19 cellular contexts compared by ENCODE assay signal in genomic region chr1:232795497-232796068, GRCh38. TPM values are rescaled to one million over a fixed set of nuclear protein-coding genes. Genes with fewer than 3 reads are reported as not detected.
DNase-seq lines count a peak whose midpoint lies in the region; ATAC-seq, FAIRE-seq and TF ChIP-seq lines count a peak whose summit lies in the region.
"Had no signal": no experiment of that assay in that cellular context is flagged by ENCODE, and none has a peak within 500 bp of the region (broad histone marks: within the 10 kb centered on the region; RNA-seq: fewer than 3 reads in every experiment).

No MANE protein-coding gene starts in this region.

- DNase-seq in M059J (ENCODE audit: low read depth) (peak; percentile 65), K562 (ENCODE audit: extremely low read depth in 1 of 4, low spot score in 3 of 4) (no peak), osteoblast (ENCODE audit: insufficient read length, low spot score, missing footprints) (peak; percentile 21), inferior parietal cortex (ENCODE audit: extremely low spot score) (no peak)
- DNase-seq: CD4-positive, alpha-beta T cell; DMS53; H9; MM.1S; NCI-H1105; NCI-H1694; NCI-H2107; NCI-H2227 treated with DMSO at 0.1 percent for 48 hours; NCI-H524; SHP77 treated with DMSO at 0.1 percent for 48 hours had no signal

- in situ Hi-C loops in K562 (cut with MboI) = no loop called here

- H3K4me2 ChIP-seq in K562 (ENCODE audit: insufficient read depth, low read length) (no peak overlapping the region), osteoblast (ENCODE audit: insufficient read depth, low read length) (no peak overlapping the region)

- H3K27ac ChIP-seq in K562 (ENCODE audit: extremely low read depth, low read depth, low read length) = no peak overlapping the region
- H3K27ac ChIP-seq in osteoblast (ENCODE audit: low read depth, low read length) = no peak overlapping the region

- intact Hi-C loops in K562 (cut with micrococcal nuclease) = no loop called here

- H3K79me2 ChIP-seq in K562 (ENCODE audit: control insufficient read depth, insufficient read depth, low read length) = no peaks in the 10 kb centered on the region
- H3K79me2 ChIP-seq in osteoblast (ENCODE audit: insufficient read depth, low read length) = no peaks in the 10 kb centered on the region

- H3K36me3 ChIP-seq in K562 (ENCODE audit: control insufficient read depth, insufficient read depth, low read length) = no peaks in the 10 kb centered on the region
- no peaks in the 10 kb centered on the region for H3K36me3 ChIP-seq in osteoblast (ENCODE audit: insufficient read depth, low read length)

- TF ChIP-seq RAD21 in K562 (CRISPR knock-in tag; conservative IDR thresholded peaks at IDR 0.05 in 1 of 2, IDR thresholded peaks at IDR 0.05 in 1 of 2) = no peak

- H3K4me1 ChIP-seq in K562 (replicated peaks in 1 of 2; ENCODE audit: control insufficient read depth in 2 of 2, insufficient read depth in 2 of 2, low read length in 2 of 2) (no peaks in the 10 kb centered on the region), osteoblast (ENCODE audit: insufficient read depth, low read length) (no peaks in the 10 kb centered on the region)

- H3K9ac ChIP-seq in K562 (ENCODE audit: insufficient read depth in 1 of 2, low read depth in 2 of 2, low read length in 2 of 2) = no peak overlapping the region

- 2% methylated on average over 3 of the region's 3 CpGs for WGBS in K562 (ENCODE audit: insufficient coverage, low coverage, missing lambda C conversion rate)

- H3K9me3 ChIP-seq in K562 (replicated peaks; ENCODE audit: control insufficient read depth, insufficient read depth, low read depth, low read length) (no peaks in the 10 kb centered on the region), osteoblast (ENCODE audit: low read depth, low read length) (no peaks in the 10 kb centered on the region)

- TF ChIP-seq EP300 in K562 (IDR thresholded peaks at IDR 0.05; ENCODE audit: low read length) = no peak

- H2AFZ ChIP-seq in K562 (ENCODE audit: low read depth, low read length) (no peak overlapping the region), osteoblast (ENCODE audit: low read length) (no peak overlapping the region)

- CTCF ChIA-PET in K562 (lab: Yijun Ruan, JAX; ENCODE audit: low intra/inter-chr PET ratio) = no interaction called here

- POLR2A ChIA-PET in K562 (lab: Yijun Ruan, JAX) = interaction anchor here (0.5 to 0.6 kb wide), 2 partner anchors 8 kb away, joined by 3 to 4 read pairs; no protein-coding TSS in a partner anchor

- TF ChIP-seq POLR2A in K562 (conservative IDR thresholded peaks at IDR 0.05) = no peak

- no peak for TF ChIP-seq CTCF in K562 (IDR thresholded peaks at IDR 0.05 in 2 of 3, conservative IDR thresholded peaks at IDR 0.05 in 1 of 3; ENCODE audit: insufficient read depth in 2 of 3, low read depth in 1 of 3, low read length in 3 of 3)
- TF ChIP-seq CTCF in osteoblast (IDR thresholded peaks at IDR 0.05; ENCODE audit: extremely low read depth, low read depth, low read length) = no peak

- no peak overlapping the region for H3K4me3 ChIP-seq in K562
- H3K4me3 ChIP-seq in osteoblast (ENCODE audit: insufficient read depth, low read length) = no peak overlapping the region

- ATAC-seq in HG03565 (IDR thresholded peaks at IDR 0.05; ENCODE audit: unreplicated experiment) = peak; percentile 49
- ATAC-seq in K562 = no peak
- no peak for ATAC-seq in HG03571 (IDR thresholded peaks at IDR 0.05; ENCODE audit: unreplicated experiment)
- ATAC-seq in HG03095 (IDR thresholded peaks at IDR 0.05; ENCODE audit: unreplicated experiment) = no peak
- ATAC-seq in HG02970 (IDR thresholded peaks at IDR 0.05; ENCODE audit: low FRiP score, unreplicated experiment) = no peak

- H3K9me1 ChIP-seq in K562 (ENCODE audit: control insufficient read depth, insufficient read depth, low read length) = no peaks in the 10 kb centered on the region

- peak; percentile 11 for FAIRE-seq in K562 (lab: Jason Lieb, UNC)
- FAIRE-seq: RCC 7860 had no signal

- no TSS peak for BruUV-seq in K562 (replicated peaks; lab: Mats Ljungman, UMichigan)

- no peaks in the 10 kb centered on the region for H4K20me1 ChIP-seq in K562 (replicated peaks; ENCODE audit: control insufficient read depth, insufficient read depth, low read length)
- H4K20me1 ChIP-seq in osteoblast (ENCODE audit: insufficient read depth, low read length) = no peaks in the 10 kb centered on the region

- H3K27me3 ChIP-seq in K562 (ENCODE audit: control insufficient read depth in 2 of 2, insufficient read depth in 2 of 2, low read length in 2 of 2) (0 out of 5 replicates have a peak, but pooled peaks cover 0 to 4% of the 10 kb centered on the region in 2 experiments), osteoblast (ENCODE audit: insufficient read depth, low read length) (no peaks in the 10 kb centered on the region)

TF ChIP-seq in K562, 482 proteins besides CTCF, POLR2A, EP300 and RAD21 (continues in another document):
- TF ChIP-seq ZNF695 (CRISPR knock-in tag; IDR thresholded peaks at IDR 0.05) = no peak
- TF ChIP-seq OTX1 (CRISPR knock-in tag; IDR thresholded peaks at IDR 0.05) = no peak
- no peak for TF ChIP-seq BRF2 (IDR thresholded peaks at IDR 0.05; ENCODE audit: borderline replicate concordance, insufficient read depth, insufficient read length)
- TF ChIP-seq NRF1 (conservative IDR thresholded peaks at IDR 0.05 in 1 of 2, IDR thresholded peaks at IDR 0.05 in 1 of 2) = no peak
- TF ChIP-seq ESRRA (IDR thresholded peaks at IDR 0.05; ENCODE audit: borderline replicate concordance, low read depth) = no peak
- no peak for TF ChIP-seq NCOA2 (IDR thresholded peaks at IDR 0.05; ENCODE audit: partially characterized antibody in 2 of 2)
- no peak for TF ChIP-seq GTF3C2 (IDR thresholded peaks at IDR 0.05; ENCODE audit: borderline replicate concordance, extremely low read depth, insufficient read length)
- no peak for TF ChIP-seq ATF4 (CRISPR knock-in tag; IDR thresholded peaks at IDR 0.05)

RNA-seq across cellular contexts. Expression of gene MAP10, which starts 9.6 kb away (rescaled TPM):
- total RNA-seq in M059J (2014; rRNA removed; shearing (Covaris generic)) = 3.9 and 6.9 TPM in 2 replicates
- total RNA-seq in K562 (2011; cell fraction: chromatin; rRNA removed; ENCODE audit: low replicate concordance) = 0.44 and 1.1 TPM in 2 replicates
- total RNA-seq in K562 (2011; cell fraction: nucleolus; rRNA removed) = 0.67 and 0.92 TPM in 2 replicates
- total RNA-seq in K562 (2011; cell fraction: nucleoplasm; rRNA removed) = 0.38 and 0.59 TPM in 2 replicates
- total RNA-seq in K562 (2014; rRNA removed) (0.73 and 0.98 TPM in 2 replicates), K562 (2014; rRNA removed; fragmentation: Illumina TruSeq; extraction: Trizol) (0.76 and 0.96 TPM in 2 replicates), K562 (2015; rRNA removed; fragmentation: Illumina TruSeq; extraction: Trizol) (0.90 and 0.98 TPM in 2 replicates), K562 (2021) (0.69 and 0.83 TPM in 2 replicates), osteoblast (2.2 and 2.7 TPM in 2 replicates)
- polyA plus RNA-seq in K562 (2011; rRNA removed) (0.27 and 0.53 TPM in 2 replicates), K562 (2014; fragmentation: Illumina TruSeq; extraction: Trizol) (0.69 and 0.74 TPM in 2 replicates), K562 (2014; fragmentation: Nextera tagmentation; extraction: Ambion mirVana) (under 1 TPM; 0.11 to 0.13 TPM), K562 (2014; rRNA removed) (0.49 and 0.70 TPM in 2 replicates)
- 0.12 and 0.36 TPM in 2 replicates for polyA plus RNA-seq in K562 (2011; cell fraction: cytosol; rRNA removed)
- 0.27 and 0.34 TPM in 2 replicates for polyA plus RNA-seq in K562 (2011; cell fraction: nucleus; rRNA removed)
- polyA plus RNA-seq in K562 (2012) = 0.77 and 2.1 TPM in 2 replicates
- 0.49 and 0.57 TPM in 2 replicates for polyA minus RNA-seq in K562 (2011; rRNA and poly(A)+ RNA removed)
- polyA minus RNA-seq in K562 (2011; cell fraction: cytosol; rRNA and poly(A)+ RNA removed) = 0.19 and 0.36 TPM in 2 replicates
- 1.5 and 1.8 TPM in 2 replicates for polyA minus RNA-seq in K562 (2011; cell fraction: nucleus; rRNA and poly(A)+ RNA removed)

Comparison
In these comparisons a context has a peak if more than half of its experiments do, and no peak if none do; other contexts are left out.
1. DNase-seq: peak in M059J (single experiment) and osteoblast (single experiment); none in K562 (0 of 4) and inferior parietal cortex (single experiment).